8 cellular contexts compared by ENCODE assay signal in the genomic region with DNA sequence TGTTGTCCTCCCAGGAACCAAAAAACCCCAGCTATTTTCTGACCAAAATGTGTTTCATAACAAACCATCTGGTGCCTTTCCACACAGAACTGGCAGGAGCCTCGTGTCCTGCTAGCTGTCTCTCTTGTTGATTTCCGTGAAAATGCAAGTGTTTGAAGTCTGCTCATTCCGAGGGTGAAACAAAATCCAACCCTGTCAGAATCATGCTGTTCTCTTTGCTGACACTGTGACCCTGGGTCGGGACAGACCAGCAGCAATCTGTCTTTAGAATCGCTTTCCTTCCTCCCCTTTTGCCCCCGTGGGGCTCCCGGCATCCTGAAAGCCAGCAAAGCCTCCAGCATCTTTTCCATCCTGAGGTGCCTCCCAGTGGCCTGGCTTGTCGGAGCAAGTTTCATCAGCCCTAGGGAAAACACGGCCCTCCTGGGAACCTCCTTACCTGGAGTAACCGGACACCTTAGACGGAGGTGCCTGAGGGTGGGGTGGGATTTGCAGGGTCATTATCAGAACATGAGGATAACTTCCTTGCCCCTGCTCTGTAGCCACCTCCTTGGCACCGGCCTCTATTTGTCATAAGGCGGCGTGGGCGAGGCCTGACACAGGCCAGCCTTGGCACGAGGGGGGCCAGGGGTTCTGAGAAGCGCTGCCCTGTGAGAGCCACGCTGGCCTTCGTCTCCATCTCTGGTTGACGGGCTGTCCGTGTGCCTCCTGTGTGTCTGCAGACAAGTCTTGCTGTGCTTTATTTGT. TPM values are rescaled to one million over a fixed set of nuclear protein-coding genes. Genes with fewer than 3 reads are reported as not detected.
DNase-seq lines count a peak whose midpoint lies in the region; ATAC-seq, FAIRE-seq and TF ChIP-seq lines count a peak whose summit lies in the region.

No MANE protein-coding gene starts in this region.

- H3K4me3 ChIP-seq in psoas muscle, result no peak overlapping the region

- H3K4me1 ChIP-seq in psoas muscle, result peaks cover 53% of the 10 kb centered on the region

- intact Hi-C loops in psoas muscle (cut with DNase I), result loop anchor here in 1 of 2 donors (5.0 kb wide), 1 partner anchor 229 kb away; no protein-coding TSS in a partner anchor

- 42 to 63% (median 44%) methylated on average over 21 of the region's 21 CpGs for WGBS in psoas muscle, 3 donors

- peak; percentile 46 for FAIRE-seq in G401.6 (lab: Jason Lieb, UNC)

- peak overlapping the region; percentile 89 for H3K27ac ChIP-seq in psoas muscle

- H3K4me1 Mint-ChIP-seq in activated T-cell treated with anti-CD3 and anti-CD28 coated beads, Interleukin-2, amount 50 U/mL, for 4 hours (ENCODE audit: low read depth), result peaks cover 74% of the 10 kb centered on the region

- no peaks in the 10 kb centered on the region for H3K9me3 Mint-ChIP-seq in activated T-cell treated with anti-CD3 and anti-CD28 coated beads, Interleukin-2, amount 50 U/mL, for 4 hours

- H3K36me3 Mint-ChIP-seq in activated T-cell treated with anti-CD3 and anti-CD28 coated beads, Interleukin-2, amount 50 U/mL, for 4 hours (ENCODE audit: insufficient read depth), result peaks cover 4% of the 10 kb centered on the region

- TF ChIP-seq CTCF in psoas muscle (IDR thresholded peaks at IDR 0.05), result no peak

- peaks cover 0 to 16% of the 10 kb centered on the region in 2 donors for H3K36me3 ChIP-seq in psoas muscle (ENCODE audit: insufficient read depth in 1 of 2, low read depth in 1 of 2)

- ATAC-seq in psoas muscle, result peak in 1 of 4 donors; percentile 6
- no peak for ATAC-seq in GM21515 (IDR thresholded peaks at IDR 0.05; ENCODE audit: unreplicated experiment)
- no peak for ATAC-seq in activated T-cell treated with anti-CD3 and anti-CD28 coated beads, Interleukin-2, amount 50 U/mL, for 4 hours
- no peak for ATAC-seq in GM19324 (IDR thresholded peaks at IDR 0.05; ENCODE audit: low FRiP score, unreplicated experiment)

- DNase-seq in RPMI7951 (ENCODE audit: low read depth), result peak; percentile 90
- peak; percentile 84 for DNase-seq in fibroblast of gingiva (ENCODE audit: low read depth)
- DNase-seq in psoas muscle, result peak; percentile 66 to 83
- DNase-seq in stimulated activated CD4-positive, alpha-beta T cell treated with anti-CD3 and anti-CD28 coated beads, Interleukin-4, amount 100 ng/mL, for 24 hours, result no peak
- no peak for DNase-seq in activated T-cell treated with anti-CD3 and anti-CD28 coated beads, Interleukin-2, amount 50 U/mL, for 4 hours

- H3K4me3 Mint-ChIP-seq in activated T-cell treated with anti-CD3 and anti-CD28 coated beads, Interleukin-2, amount 50 U/mL, for 4 hours, result no peak overlapping the region

- H3K27me3 Mint-ChIP-seq in activated T-cell treated with anti-CD3 and anti-CD28 coated beads, Interleukin-2, amount 50 U/mL, for 4 hours (ENCODE audit: low read depth), result no peaks in the 10 kb centered on the region

- no peaks in the 10 kb centered on the region for H3K9me3 ChIP-seq in psoas muscle

- H3K27me3 ChIP-seq in psoas muscle (ENCODE audit: insufficient read depth in 3 of 3, low read length in 2 of 3), result no peaks in the 10 kb centered on the region

RNA-seq across cellular contexts. Expression of a gene that starts 24.9 kb away (rescaled TPM):
- total RNA-seq in RPMI7951 (2014; rRNA removed; shearing (Covaris generic)), result 39.7 and 43.1 TPM in 2 replicates
- 10 to 100 TPM; 10.1 to 12.9 (median 10.9) TPM for total RNA-seq in psoas muscle
- polyA plus RNA-seq in psoas muscle, result 10 to 100 TPM in 1 of 3 donors, 1 to 10 TPM in 2; 5.6 to 10.5 (median 6.7) TPM
- 10 to 100 TPM in 1 of 3 donors, 1 to 10 TPM in 2; 7.6 to 11.4 (median 9.2) TPM for total RNA-seq in activated T-cell treated with anti-CD3 and anti-CD28 coated beads, Interleukin-2, amount 50 U/mL, for 4 hours

RNA-seq across cellular contexts. Expression of a gene that starts 48.3 kb away (rescaled TPM):
- 1.6 and 2.8 TPM in 2 replicates for total RNA-seq in RPMI7951 (2014; rRNA removed; shearing (Covaris generic))
- total RNA-seq in psoas muscle, result 1 to 10 TPM; 1.8 to 6.7 (median 2.5) TPM
- polyA plus RNA-seq in psoas muscle, result 1 to 10 TPM; 1.8 to 2.0 (median 1.9) TPM
- total RNA-seq in activated T-cell treated with anti-CD3 and anti-CD28 coated beads, Interleukin-2, amount 50 U/mL, for 4 hours, result 1 to 10 TPM; 2.7 to 5.7 (median 3.1) TPM

Comparison
In these comparisons a context has a peak if more than half of its experiments do, and no peak if none do; other contexts are left out.
1. DNase-seq: peak in RPMI7951 (single experiment), fibroblast of gingiva (single experiment) and psoas muscle (2 of 2); none in stimulated activated CD4-positive, alpha-beta T cell treated with anti-CD3 and anti-CD28 coated beads, Interleukin-4, amount 100 ng/mL, for 24 hours (single experiment) and activated T-cell treated with anti-CD3 and anti-CD28 coated beads, Interleukin-2, amount 50 U/mL, for 4 hours (single experiment).